In genomic region chr5:141632650-141633049, GRCh38 we compare ENCODE assay signal across 19 cellular contexts. TPM values are rescaled to one million over a fixed set of nuclear protein-coding genes. Genes with fewer than 3 reads are reported as not detected.
DNase-seq lines count a peak whose midpoint lies in the region; FAIRE-seq and TF ChIP-seq lines count a peak whose summit lies in the region.
"Had no signal": no experiment of that assay in that cellular context is flagged by ENCODE, and none has a peak within 500 bp of the region (broad histone marks: within the 10 kb centered on the region; RNA-seq: fewer than 3 reads in every experiment).

No MANE protein-coding gene starts in this region.

- no peak for FAIRE-seq in GM12891 (lab: Jason Lieb, UNC)
- FAIRE-seq: G401.6, GM19239 had no signal

- DNase-seq in DMS53 (lab: John Stamatoyannopoulos, UW) (peak; percentile 21), DMS53 treated with DMSO at 0.1 percent for 48 hours (lab: John Stamatoyannopoulos, UW; ENCODE audit: unreplicated experiment) (no peak), COR-L47 (lab: John Stamatoyannopoulos, UW) (peak; percentile 28), NCI-H2029 treated with DMSO at 0.1 percent for 48 hours (lab: John Stamatoyannopoulos, UW) (peak; percentile 36), cerebellar cortex (ENCODE audit: low spot score) (peak; percentile 54), HUDEP-2 (lab: John Stamatoyannopoulos, UW; ENCODE audit: unreplicated experiment in 76 of 76) (no peak), middle frontal gyrus (ENCODE audit: extremely low spot score, low spot score) (no peak), GM12891 (ENCODE audit: insufficient read length, low spot score) (no peak)
- DNase-seq: 8988T, DMS79, HCEC 1CT, KG1, MG63, NCI-H1436, NCI-H2081 treated with DMSO at 0.1 percent for 48 hours, NCI-H524, T-cell had no signal

- no peak for TF ChIP-seq POLR2A in GM12891 (IDR thresholded peaks at IDR 0.05; ENCODE audit: low read depth, low read length)

TF ChIP-seq in GM12891, 5 proteins besides CTCF, POLR2A, EP300 and RAD21:
- TF ChIP-seq POLR2AphosphoS5 (IDR thresholded peaks at IDR 0.05; ENCODE audit: low read depth, low read length) (no peak), POU2F2 (IDR thresholded peaks at IDR 0.05; ENCODE audit: low read depth, low read length) (no peak), PAX5 (IDR thresholded peaks at IDR 0.05; ENCODE audit: insufficient read depth, low read length, severe bottlenecking) (no peak), TAF1 (IDR thresholded peaks at IDR 0.05; ENCODE audit: low read depth, low read length) (no peak), SPI1 (IDR thresholded peaks at IDR 0.05; ENCODE audit: low read depth, low read length) (no peak)

RNA-seq across cellular contexts. Expression of gene HDAC3, which starts 4.0 kb away (rescaled TPM):
- 69.9 TPM for polyA plus RNA-seq in GM12891 (2012; ENCODE audit: low read depth, missing spikeins)

RNA-seq across cellular contexts. Expression of gene RELL2, which starts 4.1 kb away (rescaled TPM):
- polyA plus RNA-seq in GM12891 (2012; ENCODE audit: low read depth, missing spikeins), result 3.8 TPM

RNA-seq across cellular contexts. Expression of gene DIAPH1, which starts 13.8 kb away (rescaled TPM):
- polyA plus RNA-seq in GM12891 (2012; ENCODE audit: low read depth, missing spikeins), result 71.9 TPM

RNA-seq across cellular contexts. Expression of gene FCHSD1, which starts 18.6 kb away (rescaled TPM):
- 17.5 TPM for polyA plus RNA-seq in GM12891 (2012; ENCODE audit: low read depth, missing spikeins)

RNA-seq across cellular contexts. Expression of gene ARAP3, which starts 49.4 kb away (rescaled TPM):
- not detected for polyA plus RNA-seq in GM12891 (2012; ENCODE audit: low read depth, missing spikeins)

Comparison
In these comparisons a context has a peak if more than half of its experiments do, and no peak if none do; other contexts are left out.
1. DNase-seq: peak in DMS53 (single experiment), COR-L47 (single experiment), NCI-H2029 treated with DMSO at 0.1 percent for 48 hours (single experiment) and cerebellar cortex (single experiment); none in DMS53 treated with DMSO at 0.1 percent for 48 hours (single experiment), HUDEP-2 (0 of 76), middle frontal gyrus (single experiment) and GM12891 (single experiment).